In genomic region chr15:33183334-33183733, GRCh38 we compare ENCODE assay signal across 9 cellular contexts.
"Had no signal": no experiment of that assay in that cellular context is flagged by ENCODE, and none has a peak within 500 bp of the region (broad histone marks: within the 10 kb centered on the region; RNA-seq: fewer than 3 reads in every experiment).

No MANE protein-coding gene starts in this region.

- H3K27ac Mint-ChIP-seq: GM23338, HFFc6 had no signal

- H2AFZ ChIP-seq: GM23338 had no signal

- ATAC-seq: GM23338, HCT116, HepG2, K562 had no signal

- H3K4me3 Mint-ChIP-seq: GM23338, HFFc6 had no signal

- H3K9me3 ChIP-seq: HAP-1 had no signal

- DNase-seq: H7, HFFc6, IMR-90, KG1 had no signal

- H3K36me3 ChIP-seq: HAP-1 had no signal

- H3K4me2 ChIP-seq: GM23338 had no signal

- H3K9me3 Mint-ChIP-seq: GM23338, HFFc6 had no signal

- H3K4me3 ChIP-seq: GM23338, HAP-1, K562 had no signal
